In the genomic region with DNA sequence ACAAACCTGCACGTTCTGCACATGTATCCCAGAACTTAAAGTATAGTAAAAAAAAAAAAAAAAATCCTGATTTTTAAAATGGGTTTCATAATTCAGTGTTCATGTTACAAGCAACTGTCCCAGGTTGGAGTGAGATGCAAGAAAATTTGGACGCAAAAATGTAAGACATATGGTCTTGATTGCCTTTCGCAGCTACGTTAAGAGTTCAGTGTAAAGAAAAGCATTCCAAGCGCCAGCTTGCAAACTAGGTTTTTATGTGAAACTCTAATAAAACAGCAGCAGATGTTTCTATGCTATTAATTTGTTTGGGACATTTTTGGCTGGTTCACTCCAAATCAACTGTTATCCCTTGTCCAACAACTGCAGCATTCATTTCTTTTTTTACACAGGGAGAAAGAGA, we compare ENCODE assay signal across 17 cellular contexts.
"Had no signal": no experiment of that assay in that cellular context is flagged by ENCODE, and none has a peak within 500 bp of the region (broad histone marks: within the 10 kb centered on the region; RNA-seq: fewer than 3 reads in every experiment).

No MANE protein-coding gene starts in this region.

- H3K9me3 Mint-ChIP-seq: activated CD4-positive, alpha-beta memory T cell treated with anti-CD3 and anti-CD28 coated beads, Interleukin-2, amount 10 ng/mL, durations not matched to agents 7 days and 5 days; activated naive CD8-positive, alpha-beta T cell treated with anti-CD3 and anti-CD28 coated beads, Interleukin-2, amount 10 ng/mL, durations not matched to agents 7 days and 5 days had no signal

- H3K36me3 Mint-ChIP-seq: activated CD8-positive, alpha-beta memory T cell treated with anti-CD3 and anti-CD28 coated beads, Interleukin-2, amount 10 ng/mL, durations not matched to agents 7 days and 5 days; activated naive CD8-positive, alpha-beta T cell treated with anti-CD3 and anti-CD28 coated beads, Interleukin-2, amount 10 ng/mL, durations not matched to agents 7 days and 5 days; natural killer cell treated with Interleukin-12 subunit alpha and Interleukin-12 subunit beta and Interleukin-15 and Interleukin-18, amount 100 ng/mL, for 72 hours; stimulated activated effector memory CD8-positive, alpha-beta T cell treated with anti-CD3 and anti-CD28 coated beads, Interleukin-12 subunit alpha, Interleukin-12 subunit beta, amount 100 ng/mL, for 72 hours had no signal

- ATAC-seq: activated CD8-positive, alpha-beta memory T cell treated with anti-CD3 and anti-CD28 coated beads, Interleukin-2, amount 10 ng/mL, durations not matched to agents 7 days and 5 days; natural killer cell treated with Interleukin-12 subunit alpha and Interleukin-12 subunit beta and Interleukin-15 and Interleukin-18, amount 100 ng/mL, for 72 hours; sciatic nerve; stimulated activated effector memory CD8-positive, alpha-beta T cell treated with anti-CD3 and anti-CD28 coated beads, Interleukin-12 subunit alpha, Interleukin-12 subunit beta, amount 100 ng/mL, for 72 hours; upper lobe of right lung had no signal

- H3K4me3 Mint-ChIP-seq: activated B cell treated with CpG ODN at 0.5 μM for 24 hours; activated CD4-positive, alpha-beta memory T cell treated with anti-CD3 and anti-CD28 coated beads, Interleukin-2, amount 10 ng/mL, durations not matched to agents 7 days and 5 days; activated CD8-positive, alpha-beta memory T cell treated with anti-CD3 and anti-CD28 coated beads, Interleukin-2, amount 10 ng/mL, durations not matched to agents 7 days and 5 days; activated naive CD8-positive, alpha-beta T cell treated with anti-CD3 and anti-CD28 coated beads, Interleukin-2, amount 10 ng/mL, durations not matched to agents 7 days and 5 days; endodermal cell; mesothelial cell of epicardium; natural killer cell treated with Interleukin-12 subunit alpha and Interleukin-12 subunit beta and Interleukin-15 and Interleukin-18, amount 100 ng/mL, for 72 hours; stimulated activated effector memory CD8-positive, alpha-beta T cell treated with anti-CD3 and anti-CD28 coated beads, Interleukin-12 subunit alpha, Interleukin-12 subunit beta, amount 100 ng/mL, for 72 hours had no signal

- H3K27ac Mint-ChIP-seq: activated B cell treated with CpG ODN at 0.5 μM for 24 hours; activated CD4-positive, alpha-beta memory T cell treated with anti-CD3 and anti-CD28 coated beads, Interleukin-2, amount 10 ng/mL, durations not matched to agents 7 days and 5 days; activated CD8-positive, alpha-beta memory T cell treated with anti-CD3 and anti-CD28 coated beads, Interleukin-2, amount 10 ng/mL, durations not matched to agents 7 days and 5 days; activated naive CD8-positive, alpha-beta T cell treated with anti-CD3 and anti-CD28 coated beads, Interleukin-2, amount 10 ng/mL, durations not matched to agents 7 days and 5 days; endodermal cell; natural killer cell treated with Interleukin-12 subunit alpha and Interleukin-12 subunit beta and Interleukin-15 and Interleukin-18, amount 100 ng/mL, for 72 hours; stimulated activated effector memory CD8-positive, alpha-beta T cell treated with anti-CD3 and anti-CD28 coated beads, Interleukin-12 subunit alpha, Interleukin-12 subunit beta, amount 100 ng/mL, for 72 hours had no signal

- DNase-seq: activated B cell treated with CpG ODN at 0.5 μM for 24 hours; activated CD4-positive, alpha-beta memory T cell treated with anti-CD3 and anti-CD28 coated beads, Interleukin-2, amount 10 ng/mL, durations not matched to agents 7 days and 5 days; activated CD4-positive, alpha-beta T cell treated with anti-CD3 and anti-CD28 coated beads for 4 hours; activated CD8-positive, alpha-beta memory T cell treated with anti-CD3 and anti-CD28 coated beads, Interleukin-2, amount 10 ng/mL, durations not matched to agents 7 days and 5 days; activated naive CD4-positive, alpha-beta T cell treated with Interleukin-2 at 50 U/mL for 16 hours; activated naive CD8-positive, alpha-beta T cell treated with anti-CD3 and anti-CD28 coated beads, Interleukin-2, amount 10 ng/mL, durations not matched to agents 7 days and 5 days; amygdala; endodermal cell; hypothalamus; islet precursor cell; stimulated activated CD4-positive, alpha-beta T cell treated with anti-CD3 and anti-CD28 coated beads, Interleukin-4, amount 100 ng/mL, for 24 hours; T-helper 9 cell; upper lobe of right lung had no signal

- H3K27me3 Mint-ChIP-seq: activated B cell treated with CpG ODN at 0.5 μM for 24 hours; activated CD4-positive, alpha-beta memory T cell treated with anti-CD3 and anti-CD28 coated beads, Interleukin-2, amount 10 ng/mL, durations not matched to agents 7 days and 5 days; activated CD8-positive, alpha-beta memory T cell treated with anti-CD3 and anti-CD28 coated beads, Interleukin-2, amount 10 ng/mL, durations not matched to agents 7 days and 5 days; activated naive CD8-positive, alpha-beta T cell treated with anti-CD3 and anti-CD28 coated beads, Interleukin-2, amount 10 ng/mL, durations not matched to agents 7 days and 5 days; natural killer cell treated with Interleukin-12 subunit alpha and Interleukin-12 subunit beta and Interleukin-15 and Interleukin-18, amount 100 ng/mL, for 72 hours had no signal

- H3K4me1 Mint-ChIP-seq: activated B cell treated with CpG ODN at 0.5 μM for 24 hours; activated CD4-positive, alpha-beta memory T cell treated with anti-CD3 and anti-CD28 coated beads, Interleukin-2, amount 10 ng/mL, durations not matched to agents 7 days and 5 days; activated CD8-positive, alpha-beta memory T cell treated with anti-CD3 and anti-CD28 coated beads, Interleukin-2, amount 10 ng/mL, durations not matched to agents 7 days and 5 days; activated naive CD8-positive, alpha-beta T cell treated with anti-CD3 and anti-CD28 coated beads, Interleukin-2, amount 10 ng/mL, durations not matched to agents 7 days and 5 days; stimulated activated effector memory CD8-positive, alpha-beta T cell treated with anti-CD3 and anti-CD28 coated beads, Interleukin-12 subunit alpha, Interleukin-12 subunit beta, amount 100 ng/mL, for 72 hours had no signal
